ENCODE assay signal across 8 cellular contexts in genomic region chr3:149812606-149813366, GRCh38.
A peak's percentile ranks its signal among the peaks of the same experiment; 100 is the strongest.
DNase-seq lines count a peak whose midpoint lies in the region; ATAC-seq, FAIRE-seq and TF ChIP-seq lines count a peak whose summit lies in the region.

Gene RNF13, plus strand, starts transcription at chr3:149813215. Its CDS starts 32,812 bp downstream, at chr3:149846027.

- no peaks in the 10 kb centered on the region for H4K20me1 ChIP-seq in MM.1S (ENCODE audit: insufficient read depth, low read length)

- H3K36me3 ChIP-seq in MM.1S (replicated peaks; ENCODE audit: insufficient read depth, low read length): no peaks in the 10 kb centered on the region

- peaks cover 2% of the 10 kb centered on the region; the same call in 1 of the 2 replicates for H3F3A ChIP-seq in MM.1S (ENCODE audit: insufficient read depth, low read length)

- ATAC-seq in stimulated activated naive CD8-positive, alpha-beta T cell treated with anti-CD3 and anti-CD28 coated beads, Interleukin-15, Interleukin-2, amounts not matched to agents 100 U/mL and 50 U/mL, for 24 hours: peak; percentile 94

- no peaks in the 10 kb centered on the region for H3K27me3 Mint-ChIP-seq in nephron (ENCODE audit: low read depth)

- H3K27ac ChIP-seq in MM.1S (ENCODE audit: low read length): peak within 1 kb of the TSS; percentile 69

- H3K27me3 ChIP-seq in MM.1S (replicated peaks; ENCODE audit: insufficient read depth, low read length): no peaks in the 10 kb centered on the region; the same call in 1 of the 2 replicates

- peaks cover 47% of the 10 kb centered on the region for H3K79me2 ChIP-seq in MM.1S (ENCODE audit: low read length)

- peaks cover 21% of the 10 kb centered on the region for H3K4me1 ChIP-seq in MM.1S (ENCODE audit: low read length)

- peaks cover 39% of the 10 kb centered on the region for H3K4me1 Mint-ChIP-seq in nephron

- H3K4me3 ChIP-seq in MM.1S (ENCODE audit: low read length): peak within 1 kb of the TSS; percentile 89
- H3K4me3 ChIP-seq in fibroblast of pulmonary artery (replicated peaks; ENCODE audit: low read depth, low read length): peak within 1 kb of the TSS; percentile 88

- DNase-seq in HCEC 1CT (peak; percentile 94), MM.1S (peak; percentile 92), SHP77 treated with DMSO at 0.1 percent for 48 hours (lab: John Stamatoyannopoulos, UW) (peak; percentile 95), fibroblast of pulmonary artery (ENCODE audit: low read depth) (peak; percentile 96)
- peak; percentile 98 for DNase-seq in activated effector memory CD4-positive, alpha-beta T cell treated with anti-CD3 and anti-CD28 coated beads, Interleukin-2, amount 50 U/mL, for 16 hours
- peak; percentile 93 for DNase-seq in stimulated activated naive CD8-positive, alpha-beta T cell treated with anti-CD3 and anti-CD28 coated beads, Interleukin-15, Interleukin-2, amounts not matched to agents 100 U/mL and 50 U/mL, for 24 hours

- TF ChIP-seq CTCF in MM.1S (IDR thresholded peaks at IDR 0.05; ENCODE audit: low read length) (no peak), fibroblast of pulmonary artery (IDR thresholded peaks at IDR 0.05; ENCODE audit: low read length, missing control alignments) (no peak), nephron (IDR thresholded peaks at IDR 0.05; ENCODE audit: unreplicated experiment in 3 of 3) (no peak)

- H3K9ac ChIP-seq in MM.1S (ENCODE audit: low read length): peak within 1 kb of the TSS; percentile 73

- H3K9me3 Mint-ChIP-seq in nephron: no peaks in the 10 kb centered on the region

- no peaks in the 10 kb centered on the region for H3K9me2 ChIP-seq in MM.1S (replicated peaks; ENCODE audit: insufficient read depth, low read length)

- peak; percentile 86 for FAIRE-seq in G401.6 (lab: Jason Lieb, UNC)

- peak within 1 kb of the TSS; percentile 98 to 100 (median 100) for H3K4me3 Mint-ChIP-seq in nephron

- no peaks in the 10 kb centered on the region for H3K36me3 Mint-ChIP-seq in nephron (ENCODE audit: low read depth)

- no peaks in the 10 kb centered on the region for H3K9me3 ChIP-seq in MM.1S (replicated peaks; ENCODE audit: insufficient read depth, low read length)

- H2AFZ ChIP-seq in MM.1S (ENCODE audit: low read length): peak within 1 kb of the TSS; percentile 80

- peak within 1 kb of the TSS; percentile 64 for H3K4me2 ChIP-seq in MM.1S (ENCODE audit: low read depth, low read length)

- peak within 1 kb of the TSS; percentile 99 for H3K27ac Mint-ChIP-seq in nephron

Comparison
In these comparisons a context has a peak if more than half of its experiments do, and no peak if none do; other contexts are left out.
1. Peak in every context shown above with its lines: DNase-seq, ATAC-seq, H3K4me3 ChIP-seq and H3K27ac ChIP-seq.